Comparison of ENCODE assay signal across 21 cellular contexts in genomic region chr11:2142300-2142759, GRCh38. TPM values are rescaled to one million over a fixed set of nuclear protein-coding genes. Genes with fewer than 3 reads are reported as not detected.
DNase-seq lines count a peak whose midpoint lies in the region; ATAC-seq, FAIRE-seq and TF ChIP-seq lines count a peak whose summit lies in the region.
"Had no signal": no experiment of that assay in that cellular context is flagged by ENCODE, and none has a peak within 500 bp of the region (broad histone marks: within the 10 kb centered on the region; RNA-seq: fewer than 3 reads in every experiment).

No MANE protein-coding gene starts in this region.

- H3K4me3 ChIP-seq in HepG2 (replicated peaks in 1 of 3; ENCODE audit: insufficient read depth in 1 of 3, low read depth in 2 of 3, low read length in 3 of 3) (peak overlapping the region in 1 of 3 experiments; percentile 11; a peak in 1 of 6 replicates), right lobe of liver (no peak overlapping the region), SJCRH30 (peak overlapping the region; percentile 87), fibroblast of pulmonary artery (replicated peaks; ENCODE audit: low read depth, low read length) (no peak overlapping the region)
- H3K4me3 ChIP-seq: spleen had no signal

- H3K4me3 Mint-ChIP-seq in stimulated activated naive CD8-positive, alpha-beta T cell treated with anti-CD3 and anti-CD28 coated beads, Interleukin-15, amount 100 ng/mL, for 72 hours, result peak overlapping the region; percentile 65
- H3K4me3 Mint-ChIP-seq: memory B cell had no signal

- BruUV-seq in HepG2 (replicated peaks; lab: Mats Ljungman, UMichigan), result no TSS peak

- DNase-seq in HepG2 (ENCODE audit: low spot score) (no peak), right lobe of liver (no peak), SJCRH30 (peak in 1 of 2 experiments; percentile 51), fibroblast of pulmonary artery (ENCODE audit: low read depth) (peak; percentile 56), GM20000 (ENCODE audit: low spot score) (no peak), DMS 273 treated with DMSO at 0.1 percent for 48 hours (lab: John Stamatoyannopoulos, UW) (no peak), SIG-M5 (lab: John Stamatoyannopoulos, UW) (no peak)
- no peak for DNase-seq in stimulated activated naive CD8-positive, alpha-beta T cell treated with anti-CD3 and anti-CD28 coated beads, Interleukin-15, amount 100 ng/mL, for 72 hours
- DNase-seq: AML-193, anterior cingulate cortex, dermis blood vessel endothelial cell, NCI-H774, occipital lobe, RPMI8226, spleen, substantia nigra had no signal

- no peak for TF ChIP-seq CTCF in HepG2 (CRISPR knock-in tag; IDR thresholded peaks at IDR 0.05)
- TF ChIP-seq CTCF in right lobe of liver (IDR thresholded peaks at IDR 0.05), result no peak
- no peak for TF ChIP-seq CTCF in fibroblast of pulmonary artery (IDR thresholded peaks at IDR 0.05; ENCODE audit: low read length, missing control alignments)
- TF ChIP-seq CTCF in GM20000 (IDR thresholded peaks at IDR 0.05; ENCODE audit: extremely low read depth, missing control alignments), result no peak

- H3K27ac ChIP-seq in HepG2 (ENCODE audit: extremely low read length, insufficient read depth, low read length) (no peak overlapping the region), right lobe of liver (no peak overlapping the region), SJCRH30 (peak overlapping the region; percentile 81)
- H3K27ac ChIP-seq: spleen had no signal

- H2AFZ ChIP-seq in HepG2 (ENCODE audit: low read length), result no peak overlapping the region

- 11% methylated on average over 4 of the region's 5 CpGs for WGBS in HepG2 (ENCODE audit: low lambda C conversion rate)
- 33% methylated on average over 5 of the region's 5 CpGs for WGBS in right lobe of liver (ENCODE audit: insufficient coverage, low coverage, low lambda C conversion rate, missing lambda C conversion rate)

- no peak overlapping the region for H3K27ac Mint-ChIP-seq in stimulated activated naive CD8-positive, alpha-beta T cell treated with anti-CD3 and anti-CD28 coated beads, Interleukin-15, amount 100 ng/mL, for 72 hours
- H3K27ac Mint-ChIP-seq: activated CD4-positive, alpha-beta T cell treated with anti-CD3 and anti-CD28 coated beads for 36 hours had no signal

- H4K20me1 ChIP-seq in HepG2 (ENCODE audit: insufficient read depth, low read length), result peaks cover 9% of the 10 kb centered on the region; the same call in 1 of the 2 replicates

- no peak for FAIRE-seq in HepG2 (lab: Jason Lieb, UNC)

- in situ Hi-C loops in HepG2 (cut with HindIII; ENCODE audit: extremely low pct_ligation_motif_present, low pct_unique_long_range_greater_than_20kb), result no loop called here

- peaks cover 53% of the 10 kb centered on the region for H3K4me1 Mint-ChIP-seq in stimulated activated naive CD8-positive, alpha-beta T cell treated with anti-CD3 and anti-CD28 coated beads, Interleukin-15, amount 100 ng/mL, for 72 hours

- H3K4me1 ChIP-seq in HepG2 (ENCODE audit: insufficient read depth, low read length) (peaks cover 36% of the 10 kb centered on the region), right lobe of liver (peaks cover 0 to 5% (median 0%) of the 10 kb centered on the region in 4 donors), SJCRH30 (peaks cover 18% of the 10 kb centered on the region)

- POLR2A ChIA-PET in HepG2 (lab: Yijun Ruan, JAX), result interaction anchor here (2.1 kb wide), 1 partner anchor 154 kb away, joined by 10 read pairs; no protein-coding TSS in a partner anchor

- no peaks in the 10 kb centered on the region for H3K9me3 Mint-ChIP-seq in stimulated activated naive CD8-positive, alpha-beta T cell treated with anti-CD3 and anti-CD28 coated beads, Interleukin-15, amount 100 ng/mL, for 72 hours
- H3K9me3 Mint-ChIP-seq: activated T-cell treated with anti-CD3 and anti-CD28 coated beads, Interleukin-2, amount 50 U/mL, for 24 hours; memory B cell had no signal

- H3K9ac ChIP-seq in HepG2 (ENCODE audit: insufficient read depth, low read depth, low read length), result peak overlapping the region; percentile 29; the same call in 1 of the 2 replicates

- intact Hi-C loops in HepG2 (cut with micrococcal nuclease; ENCODE audit: unreplicated experiment) (no loop called here), right lobe of liver (cut with DNase I) (loop anchor here in 1 of 2 donors (10.0 kb wide), 1 partner anchor 268 kb away; no protein-coding TSS in a partner anchor)

- H3K36me3 ChIP-seq in HepG2 (replicated peaks in 1 of 2; ENCODE audit: control insufficient read depth in 1 of 2, insufficient read depth in 2 of 2, low read length in 2 of 2), result no peaks in the 10 kb centered on the region
- H3K36me3 ChIP-seq in right lobe of liver, result peaks cover 0 to 24% (median 10%) of the 10 kb centered on the region in 4 donors
- H3K36me3 ChIP-seq in SJCRH30, result peaks cover 5% of the 10 kb centered on the region; the same call in 1 of the 2 replicates
- H3K36me3 ChIP-seq: spleen had no signal

- ATAC-seq in HepG2 (no peak), right lobe of liver (no peak)
- ATAC-seq in stimulated activated naive CD8-positive, alpha-beta T cell treated with anti-CD3 and anti-CD28 coated beads, Interleukin-15, amount 100 ng/mL, for 72 hours, result no peak

- H3K79me2 ChIP-seq in HepG2 (ENCODE audit: insufficient read depth, low read length), result peaks cover 5% of the 10 kb centered on the region

- no peak for TF ChIP-seq RAD21 in HepG2 (CRISPR knock-in tag; IDR thresholded peaks at IDR 0.05)

- TF ChIP-seq EP300 in HepG2 (IDR thresholded peaks at IDR 0.05; ENCODE audit: low read depth in 2 of 2, low read length in 2 of 2), result no peak
- TF ChIP-seq EP300 in HepG2 (CRISPR knock-in tag; IDR thresholded peaks at IDR 0.05; ENCODE audit: borderline replicate concordance), result no peak

- TF ChIP-seq POLR2A in HepG2 (IDR thresholded peaks at IDR 0.05; ENCODE audit: insufficient read depth in 1 of 2, low read depth in 2 of 2, low read length in 2 of 2), result no peak
- no peak for TF ChIP-seq POLR2A in right lobe of liver (IDR thresholded peaks at IDR 0.05)

- H3K9me3 ChIP-seq in HepG2 (ENCODE audit: low read length) (no peaks in the 10 kb centered on the region), right lobe of liver (no peaks in the 10 kb centered on the region), SJCRH30 (replicated peaks) (no peaks in the 10 kb centered on the region)
- H3K9me3 ChIP-seq: spleen had no signal

- H3K27me3 ChIP-seq in HepG2 (ENCODE audit: control insufficient read depth in 1 of 2, insufficient read depth in 2 of 2, low read length in 2 of 2) (peaks cover 8 to 65% of the 10 kb centered on the region in 2 experiments), right lobe of liver (no peaks in the 10 kb centered on the region), SJCRH30 (no peaks in the 10 kb centered on the region)

- CTCF ChIA-PET in HepG2 (lab: Yijun Ruan, JAX; ENCODE audit: low intra/inter-chr PET ratio, low total read pairs), result no interaction called here

- peak overlapping the region; percentile 20; the same call in 1 of the 2 replicates for H3K4me2 ChIP-seq in HepG2 (ENCODE audit: low read depth, low read length)

- H3K27me3 Mint-ChIP-seq in stimulated activated naive CD8-positive, alpha-beta T cell treated with anti-CD3 and anti-CD28 coated beads, Interleukin-15, amount 100 ng/mL, for 72 hours, result peaks cover 87% of the 10 kb centered on the region

RNA-seq across cellular contexts. Expression of gene IGF2, which starts 3.1 kb away (rescaled TPM):
- total RNA-seq in HepG2 (2016; rRNA removed; fragmentation: Illumina TruSeq; extraction: Trizol) (79.1 and 138 TPM in 2 replicates), right lobe of liver (100 to 1,000 TPM in 5 of 6 experiments, 10 to 100 TPM in 1; 86.6 to 289 (median 177) TPM)
- 150 and 154 TPM in 2 replicates for total RNA-seq in HepG2 (2016; cell fraction: cytosol; rRNA removed; fragmentation: Illumina TruSeq; extraction: Trizol; ENCODE audit: low read depth)
- 71.0 and 125 TPM in 2 replicates for total RNA-seq in HepG2 (2016; cell fraction: insoluble cytoplasmic fraction; rRNA removed; fragmentation: Illumina TruSeq; extraction: Trizol)
- 362 and 363 TPM in 2 replicates for total RNA-seq in HepG2 (2016; cell fraction: membrane; rRNA removed; fragmentation: Illumina TruSeq; extraction: Trizol)
- total RNA-seq in HepG2 (2016; cell fraction: nucleus; rRNA removed; fragmentation: Illumina TruSeq; extraction: Trizol), result 89.6 and 109 TPM in 2 replicates
- 254 and 379 TPM in 2 replicates for polyA plus RNA-seq in HepG2 (2011; rRNA removed)
- 454 and 616 TPM in 2 replicates for polyA plus RNA-seq in HepG2 (2011; cell fraction: cytosol; rRNA removed)
- 839 and 1,149 TPM in 2 replicates for polyA plus RNA-seq in HepG2 (2011; cell fraction: nucleus; rRNA removed)
- polyA plus RNA-seq in HepG2 (2012), result 4,210 and 4,559 TPM in 2 replicates
- polyA plus RNA-seq in HepG2 (2016; cell fraction: cytosol; fragmentation: Illumina TruSeq; extraction: Trizol; ENCODE audit: low read depth), result 341 and 387 TPM in 2 replicates
- 1,191 and 1,950 TPM in 2 replicates for polyA plus RNA-seq in HepG2 (2016; cell fraction: insoluble cytoplasmic fraction; fragmentation: Illumina TruSeq; extraction: Trizol; ENCODE audit: low read depth)
- polyA plus RNA-seq in HepG2 (2016; cell fraction: membrane; fragmentation: Illumina TruSeq; extraction: Trizol; ENCODE audit: low read depth), result 1,798 and 2,413 TPM in 2 replicates
- polyA plus RNA-seq in HepG2 (2016; cell fraction: nucleus; fragmentation: Illumina TruSeq; extraction: Trizol; ENCODE audit: insufficient read depth, low read depth), result 949 and 1,082 TPM in 2 replicates
- 0.19 and 781 TPM in 2 replicates for polyA minus RNA-seq in HepG2 (2011; rRNA and poly(A)+ RNA removed; ENCODE audit: low replicate concordance)
- 811 and 1,353 TPM in 2 replicates for polyA minus RNA-seq in HepG2 (2011; cell fraction: cytosol; rRNA and poly(A)+ RNA removed)
- polyA minus RNA-seq in HepG2 (2011; cell fraction: nucleus; rRNA and poly(A)+ RNA removed), result 170 and 248 TPM in 2 replicates
- 513 and 574 TPM in 2 replicates for total RNA-seq in SJCRH30 (2014; rRNA removed; shearing (Covaris generic))
- total RNA-seq: T-helper 2 cell treated with Interferon-gamma antibody and Interleukin-4, amounts not matched to agents 100 ng/mL and 5 ng/mL, for 36 hours had no signal

RNA-seq across cellular contexts. Expression of gene INS, which starts 18.7 kb away (rescaled TPM):
- total RNA-seq in HepG2 (2016; rRNA removed; fragmentation: Illumina TruSeq; extraction: Trizol) (not detected in 2 replicates), right lobe of liver (not detected)
- not detected in 2 replicates for total RNA-seq in HepG2 (2016; cell fraction: cytosol; rRNA removed; fragmentation: Illumina TruSeq; extraction: Trizol; ENCODE audit: low read depth)
- total RNA-seq in HepG2 (2016; cell fraction: insoluble cytoplasmic fraction; rRNA removed; fragmentation: Illumina TruSeq; extraction: Trizol), result not detected in 2 replicates
- total RNA-seq in HepG2 (2016; cell fraction: membrane; rRNA removed; fragmentation: Illumina TruSeq; extraction: Trizol), result not detected in 2 replicates
- total RNA-seq in HepG2 (2016; cell fraction: nucleus; rRNA removed; fragmentation: Illumina TruSeq; extraction: Trizol), result not detected in 2 replicates
- polyA plus RNA-seq in HepG2 (2011; rRNA removed), result not detected in 2 replicates
- not detected in 2 replicates for polyA plus RNA-seq in HepG2 (2011; cell fraction: cytosol; rRNA removed)
- not detected in 2 replicates for polyA plus RNA-seq in HepG2 (2011; cell fraction: nucleus; rRNA removed)
- polyA plus RNA-seq in HepG2 (2012), result not detected in 2 replicates
- polyA plus RNA-seq in HepG2 (2016; cell fraction: cytosol; fragmentation: Illumina TruSeq; extraction: Trizol; ENCODE audit: low read depth), result not detected in 2 replicates
- polyA plus RNA-seq in HepG2 (2016; cell fraction: insoluble cytoplasmic fraction; fragmentation: Illumina TruSeq; extraction: Trizol; ENCODE audit: low read depth), result not detected in 2 replicates
- not detected in 2 replicates for polyA plus RNA-seq in HepG2 (2016; cell fraction: membrane; fragmentation: Illumina TruSeq; extraction: Trizol; ENCODE audit: low read depth)
- polyA plus RNA-seq in HepG2 (2016; cell fraction: nucleus; fragmentation: Illumina TruSeq; extraction: Trizol; ENCODE audit: insufficient read depth, low read depth), result not detected in 2 replicates
- polyA minus RNA-seq in HepG2 (2011; rRNA and poly(A)+ RNA removed; ENCODE audit: low replicate concordance), result not detected in 2 replicates
- polyA minus RNA-seq in HepG2 (2011; cell fraction: cytosol; rRNA and poly(A)+ RNA removed), result not detected in 2 replicates
- not detected in 2 replicates for polyA minus RNA-seq in HepG2 (2011; cell fraction: nucleus; rRNA and poly(A)+ RNA removed)
- not detected in 2 replicates for total RNA-seq in SJCRH30 (2014; rRNA removed; shearing (Covaris generic))
- total RNA-seq: activated CD4-positive, alpha-beta T cell treated with anti-CD3 and anti-CD28 coated beads for 36 hours; dermis blood vessel endothelial cell; HT-29; occipital lobe; T-helper 2 cell treated with Interferon-gamma antibody and Interleukin-4, amounts not matched to agents 100 ng/mL and 5 ng/mL, for 36 hours had no signal

RNA-seq across cellular contexts. Expression of gene TH, which starts 29.3 kb away (rescaled TPM):
- total RNA-seq in HepG2 (2016; rRNA removed; fragmentation: Illumina TruSeq; extraction: Trizol) (not detected in 2 replicates), right lobe of liver (under 1 TPM in 2 of 6 experiments, not detected in 4; 0.51 to 0.64 TPM)
- not detected in 2 replicates for total RNA-seq in HepG2 (2016; cell fraction: cytosol; rRNA removed; fragmentation: Illumina TruSeq; extraction: Trizol; ENCODE audit: low read depth)
- not detected in 2 replicates for total RNA-seq in HepG2 (2016; cell fraction: insoluble cytoplasmic fraction; rRNA removed; fragmentation: Illumina TruSeq; extraction: Trizol)
- total RNA-seq in HepG2 (2016; cell fraction: membrane; rRNA removed; fragmentation: Illumina TruSeq; extraction: Trizol), result not detected in 2 replicates
- not detected in 2 replicates for total RNA-seq in HepG2 (2016; cell fraction: nucleus; rRNA removed; fragmentation: Illumina TruSeq; extraction: Trizol)
- polyA plus RNA-seq in HepG2 (2011; rRNA removed), result 0.36 and 0.42 TPM in 2 replicates
- polyA plus RNA-seq in HepG2 (2011; cell fraction: cytosol; rRNA removed), result 0.08 and 0.15 TPM in 2 replicates
- polyA plus RNA-seq in HepG2 (2011; cell fraction: nucleus; rRNA removed), result 3.1 and 4.3 TPM in 2 replicates
- not detected in 2 replicates for polyA plus RNA-seq in HepG2 (2012)
- not detected in 2 replicates for polyA plus RNA-seq in HepG2 (2016; cell fraction: cytosol; fragmentation: Illumina TruSeq; extraction: Trizol; ENCODE audit: low read depth)
- not detected in 2 replicates for polyA plus RNA-seq in HepG2 (2016; cell fraction: insoluble cytoplasmic fraction; fragmentation: Illumina TruSeq; extraction: Trizol; ENCODE audit: low read depth)
- polyA plus RNA-seq in HepG2 (2016; cell fraction: membrane; fragmentation: Illumina TruSeq; extraction: Trizol; ENCODE audit: low read depth), result not detected in 2 replicates
- not detected in 2 replicates for polyA plus RNA-seq in HepG2 (2016; cell fraction: nucleus; fragmentation: Illumina TruSeq; extraction: Trizol; ENCODE audit: insufficient read depth, low read depth)
- polyA minus RNA-seq in HepG2 (2011; rRNA and poly(A)+ RNA removed; ENCODE audit: low replicate concordance), result not detected in 2 replicates
- polyA minus RNA-seq in HepG2 (2011; cell fraction: cytosol; rRNA and poly(A)+ RNA removed), result not detected in 2 replicates
- not detected in 2 replicates for polyA minus RNA-seq in HepG2 (2011; cell fraction: nucleus; rRNA and poly(A)+ RNA removed)
- total RNA-seq in SJCRH30 (2014; rRNA removed; shearing (Covaris generic)), result not detected in 2 replicates
- total RNA-seq: activated CD4-positive, alpha-beta T cell treated with anti-CD3 and anti-CD28 coated beads for 36 hours; dermis blood vessel endothelial cell; occipital lobe; T-helper 2 cell treated with Interferon-gamma antibody and Interleukin-4, amounts not matched to agents 100 ng/mL and 5 ng/mL, for 36 hours had no signal
